In the genomic region with DNA sequence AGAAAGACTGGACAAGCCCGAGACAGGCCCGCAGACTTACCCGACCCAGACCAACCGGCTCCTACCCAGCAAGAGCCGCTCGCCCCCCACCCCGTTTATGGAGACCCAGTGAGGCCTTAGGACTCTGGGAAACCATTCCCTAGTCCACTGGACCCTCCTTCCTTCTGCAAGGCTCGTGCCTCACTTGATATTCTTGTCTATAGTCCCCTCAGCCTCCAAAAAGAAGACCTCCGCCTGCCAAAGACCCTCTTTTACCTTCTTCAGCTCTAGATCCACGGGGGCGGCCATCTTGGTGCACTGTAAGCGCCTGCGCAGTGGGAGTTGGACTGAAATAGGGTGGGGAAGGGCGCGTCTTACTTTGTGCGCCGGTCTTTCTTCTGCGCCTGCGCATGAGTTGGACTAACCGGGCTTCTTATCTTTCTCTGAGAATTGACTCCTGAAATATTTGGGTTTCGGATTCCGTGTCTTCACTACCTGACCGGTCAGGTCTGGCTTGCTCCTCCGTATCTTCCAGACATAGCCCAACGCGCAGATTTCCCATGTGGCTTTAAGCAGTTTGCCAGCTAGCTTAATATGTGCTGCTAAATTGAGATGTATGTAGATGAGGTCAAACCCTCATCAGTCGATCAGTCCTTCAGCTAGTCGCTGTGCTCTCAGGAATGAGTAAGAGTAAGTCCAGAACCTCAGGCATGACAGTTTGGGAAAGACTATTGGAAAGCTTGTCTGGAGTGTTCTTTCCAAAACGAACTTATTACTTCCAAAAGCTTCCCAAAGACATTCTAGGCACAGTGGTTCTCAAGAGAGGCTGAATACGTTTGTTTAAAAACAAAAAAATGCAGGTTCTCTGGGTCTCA, we compare ENCODE assay signal across 1 cellular context.
TF ChIP-seq lines count a peak whose summit lies in the region.

Gene PFDN1, minus strand, starts transcription at position 316 of the 854 bp plus-strand sequence. Its CDS starts 28 bp downstream, at position 288.

TF ChIP-seq in HEK293, 187 proteins besides CTCF, POLR2A, EP300 and RAD21 (continued from another document):
- TF ChIP-seq, protein P1, sequence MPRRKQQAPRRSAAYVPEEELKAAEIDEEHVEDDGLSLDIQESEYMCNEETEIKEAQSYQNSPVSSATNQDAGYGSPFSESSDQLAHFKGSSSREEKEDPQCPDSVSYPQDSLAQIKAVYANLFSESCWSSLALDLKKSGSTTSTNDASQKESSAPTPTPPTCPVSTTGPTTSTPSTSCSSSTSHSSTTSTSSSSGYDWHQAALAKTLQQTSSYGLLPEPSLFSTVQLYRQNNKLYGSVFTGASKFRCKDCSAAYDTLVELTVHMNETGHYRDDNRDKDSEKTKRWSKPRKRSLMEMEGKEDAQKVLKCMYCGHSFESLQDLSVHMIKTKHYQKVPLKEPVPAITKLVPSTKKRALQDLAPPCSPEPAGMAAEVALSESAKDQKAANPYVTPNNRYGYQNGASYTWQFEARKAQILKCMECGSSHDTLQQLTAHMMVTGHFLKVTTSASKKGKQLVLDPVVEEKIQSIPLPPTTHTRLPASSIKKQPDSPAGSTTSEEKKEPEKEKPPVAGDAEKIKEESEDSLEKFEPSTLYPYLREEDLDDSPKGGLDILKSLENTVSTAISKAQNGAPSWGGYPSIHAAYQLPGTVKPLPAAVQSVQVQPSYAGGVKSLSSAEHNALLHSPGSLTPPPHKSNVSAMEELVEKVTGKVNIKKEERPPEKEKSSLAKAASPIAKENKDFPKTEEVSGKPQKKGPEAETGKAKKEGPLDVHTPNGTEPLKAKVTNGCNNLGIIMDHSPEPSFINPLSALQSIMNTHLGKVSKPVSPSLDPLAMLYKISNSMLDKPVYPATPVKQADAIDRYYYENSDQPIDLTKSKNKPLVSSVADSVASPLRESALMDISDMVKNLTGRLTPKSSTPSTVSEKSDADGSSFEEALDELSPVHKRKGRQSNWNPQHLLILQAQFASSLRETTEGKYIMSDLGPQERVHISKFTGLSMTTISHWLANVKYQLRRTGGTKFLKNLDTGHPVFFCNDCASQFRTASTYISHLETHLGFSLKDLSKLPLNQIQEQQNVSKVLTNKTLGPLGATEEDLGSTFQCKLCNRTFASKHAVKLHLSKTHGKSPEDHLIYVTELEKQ (tag by site-specific recombination; IDR thresholded peaks at IDR 0.05; ENCODE audit: borderline replicate concordance) = 0 out of 2 replicates have a peak, but pooled peaks have one; percentile 22
- TF ChIP-seq ZNF324 (tag by site-specific recombination; IDR thresholded peaks at IDR 0.05) (no peak), ZNF518A (tag by site-specific recombination; conservative IDR thresholded peaks at IDR 0.05; ENCODE audit: low read depth) (0 out of 2 replicates have a peak, but pooled peaks have one; percentile 17), ZNF37A (tag by site-specific recombination; IDR thresholded peaks at IDR 0.05) (no peak), KLF10 (tag by site-specific recombination; IDR thresholded peaks at IDR 0.05) (no peak), ZNF449 (tag by site-specific recombination; IDR thresholded peaks at IDR 0.05) (no peak), INSM2 (tag by site-specific recombination; IDR thresholded peaks at IDR 0.05) (no peak), IKZF3 (tag by site-specific recombination; IDR thresholded peaks at IDR 0.05) (peak; percentile 68), ZNF433 (tag by site-specific recombination; IDR thresholded peaks at IDR 0.05; ENCODE audit: low read depth) (no peak), ZBTB8A (tag by site-specific recombination; IDR thresholded peaks at IDR 0.05) (peak; percentile 22; the same call in 1 of the 2 replicates), YY2 (tag by site-specific recombination; IDR thresholded peaks at IDR 0.05) (no peak; the same call in none of the 2 replicates), ZNF24 (tag by site-specific recombination; IDR thresholded peaks at IDR 0.05) (peak; percentile 41; the same call in 1 of the 2 replicates), ZNF202 (tag by site-specific recombination; IDR thresholded peaks at IDR 0.05; ENCODE audit: borderline replicate concordance) (no peak), ZNF48 (tag by site-specific recombination; IDR thresholded peaks at IDR 0.05) (no peak), ZNF561 (tag by site-specific recombination; IDR thresholded peaks at IDR 0.05; ENCODE audit: borderline replicate concordance) (no peak), ZNF394 (tag by site-specific recombination; IDR thresholded peaks at IDR 0.05; ENCODE audit: borderline replicate concordance) (peak; percentile 21; the same call in 1 of the 2 replicates), ZNF10 (tag by site-specific recombination; IDR thresholded peaks at IDR 0.05) (peak; percentile 100)
- TF ChIP-seq, protein P2, sequence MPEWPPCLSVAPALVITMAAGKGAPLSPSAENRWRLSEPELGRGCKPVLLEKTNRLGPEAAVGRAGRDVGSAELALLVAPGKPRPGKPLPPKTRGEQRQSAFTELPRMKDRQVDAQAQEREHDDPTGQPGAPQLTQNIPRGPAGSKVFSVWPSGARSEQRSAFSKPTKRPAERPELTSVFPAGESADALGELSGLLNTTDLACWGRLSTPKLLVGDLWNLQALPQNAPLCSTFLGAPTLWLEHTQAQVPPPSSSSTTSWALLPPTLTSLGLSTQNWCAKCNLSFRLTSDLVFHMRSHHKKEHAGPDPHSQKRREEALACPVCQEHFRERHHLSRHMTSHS (tag by site-specific recombination; IDR thresholded peaks at IDR 0.05) = no peak
- TF ChIP-seq, protein P3, sequence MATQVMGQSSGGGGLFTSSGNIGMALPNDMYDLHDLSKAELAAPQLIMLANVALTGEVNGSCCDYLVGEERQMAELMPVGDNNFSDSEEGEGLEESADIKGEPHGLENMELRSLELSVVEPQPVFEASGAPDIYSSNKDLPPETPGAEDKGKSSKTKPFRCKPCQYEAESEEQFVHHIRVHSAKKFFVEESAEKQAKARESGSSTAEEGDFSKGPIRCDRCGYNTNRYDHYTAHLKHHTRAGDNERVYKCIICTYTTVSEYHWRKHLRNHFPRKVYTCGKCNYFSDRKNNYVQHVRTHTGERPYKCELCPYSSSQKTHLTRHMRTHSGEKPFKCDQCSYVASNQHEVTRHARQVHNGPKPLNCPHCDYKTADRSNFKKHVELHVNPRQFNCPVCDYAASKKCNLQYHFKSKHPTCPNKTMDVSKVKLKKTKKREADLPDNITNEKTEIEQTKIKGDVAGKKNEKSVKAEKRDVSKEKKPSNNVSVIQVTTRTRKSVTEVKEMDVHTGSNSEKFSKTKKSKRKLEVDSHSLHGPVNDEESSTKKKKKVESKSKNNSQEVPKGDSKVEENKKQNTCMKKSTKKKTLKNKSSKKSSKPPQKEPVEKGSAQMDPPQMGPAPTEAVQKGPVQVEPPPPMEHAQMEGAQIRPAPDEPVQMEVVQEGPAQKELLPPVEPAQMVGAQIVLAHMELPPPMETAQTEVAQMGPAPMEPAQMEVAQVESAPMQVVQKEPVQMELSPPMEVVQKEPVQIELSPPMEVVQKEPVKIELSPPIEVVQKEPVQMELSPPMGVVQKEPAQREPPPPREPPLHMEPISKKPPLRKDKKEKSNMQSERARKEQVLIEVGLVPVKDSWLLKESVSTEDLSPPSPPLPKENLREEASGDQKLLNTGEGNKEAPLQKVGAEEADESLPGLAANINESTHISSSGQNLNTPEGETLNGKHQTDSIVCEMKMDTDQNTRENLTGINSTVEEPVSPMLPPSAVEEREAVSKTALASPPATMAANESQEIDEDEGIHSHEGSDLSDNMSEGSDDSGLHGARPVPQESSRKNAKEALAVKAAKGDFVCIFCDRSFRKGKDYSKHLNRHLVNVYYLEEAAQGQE (tag by site-specific recombination; IDR thresholded peaks at IDR 0.05) = no peak
